In genomic region chr12:116880817-116881324, GRCh38 we compare ENCODE assay signal across 8 cellular contexts. TPM values are rescaled to one million over a fixed set of nuclear protein-coding genes. Genes with fewer than 3 reads are reported as not detected.
DNase-seq lines count a peak whose midpoint lies in the region; ATAC-seq and TF ChIP-seq lines count a peak whose summit lies in the region.

No MANE protein-coding gene starts in this region.

- no peak for TF ChIP-seq CTCF in GM20000 (IDR thresholded peaks at IDR 0.05; ENCODE audit: extremely low read depth, missing control alignments)
- TF ChIP-seq CTCF in WERI-Rb-1 (IDR thresholded peaks at IDR 0.05; ENCODE audit: low read depth, low read length), result 0 out of 2 replicates have a peak, but pooled peaks have one; percentile 9
- TF ChIP-seq CTCF in nephron (IDR thresholded peaks at IDR 0.05; ENCODE audit: unreplicated experiment in 3 of 3), result no peak

- no peaks in the 10 kb centered on the region for H3K9me3 ChIP-seq in WERI-Rb-1 (ENCODE audit: severe bottlenecking)
- H3K9me3 ChIP-seq in esophagus (ENCODE audit: control insufficient read depth in 2 of 2, insufficient read depth in 1 of 2, low read depth in 1 of 2, low read length in 1 of 2), result no peaks in the 10 kb centered on the region

- H3K4me3 ChIP-seq in WERI-Rb-1 (ENCODE audit: low read depth, low read length) (peak overlapping the region; percentile 52), esophagus (ENCODE audit: low read depth in 1 of 2, low read length in 2 of 2) (peak overlapping the region; percentile 25 to 44)

- H3K4me1 Mint-ChIP-seq in nephron, result peaks cover 48% of the 10 kb centered on the region

- H3K4me3 Mint-ChIP-seq in nephron, result peak overlapping the region; percentile 87 to 90 (median 89)

- WGBS in esophagus, 2 donors, result 0 to 1% methylated on average over 58 to 65 of the region's 65 CpGs

- H3K27ac ChIP-seq in WERI-Rb-1, result no peak overlapping the region
- no peak overlapping the region for H3K27ac ChIP-seq in esophagus (ENCODE audit: low read depth in 2 of 2, low read length in 1 of 2)

- H3K27me3 ChIP-seq in WERI-Rb-1 (ENCODE audit: insufficient read depth, low read depth, severe bottlenecking) (peaks cover 40% of the 10 kb centered on the region), esophagus (ENCODE audit: control insufficient read depth in 1 of 2, insufficient read depth in 2 of 2, low read length in 2 of 2) (peaks cover 9 to 13% of the 10 kb centered on the region in 2 donors)

- H3K27me3 Mint-ChIP-seq in nephron (ENCODE audit: low read depth), result peaks cover 90% of the 10 kb centered on the region

- DNase-seq in Caki2 (ENCODE audit: low read depth), result peak; percentile 63
- peak; percentile 85 for DNase-seq in GM20000 (ENCODE audit: low spot score)
- DNase-seq in NAMALWA (ENCODE audit: low spot score), result peak; percentile 86
- DNase-seq in WERI-Rb-1, result peak; percentile 52
- DNase-seq in GOT3 (lab: John Stamatoyannopoulos, UW), result no peak

- in situ Hi-C loops in Caki2 (cut with HindIII; ENCODE audit: low pct_unique_long_range_greater_than_20kb, low sequenced_read_pairs), result no loop called here

- ATAC-seq in HG03565 (IDR thresholded peaks at IDR 0.05; ENCODE audit: unreplicated experiment), result no peak

- H3K9me3 Mint-ChIP-seq in nephron, result no peaks in the 10 kb centered on the region

- peaks cover 11 to 12% of the 10 kb centered on the region in 2 donors for H3K4me1 ChIP-seq in esophagus (ENCODE audit: control insufficient read depth in 2 of 2, insufficient read depth in 2 of 2, low read length in 1 of 2)

- H3K36me3 ChIP-seq in WERI-Rb-1, result no peaks in the 10 kb centered on the region
- H3K36me3 ChIP-seq in esophagus (ENCODE audit: control insufficient read depth in 2 of 2, insufficient read depth in 2 of 2, low read length in 1 of 2), result no peaks in the 10 kb centered on the region

- H3K36me3 Mint-ChIP-seq in nephron (ENCODE audit: low read depth), result no peaks in the 10 kb centered on the region

- H3K27ac Mint-ChIP-seq in nephron, result no peak overlapping the region

RNA-seq across cellular contexts. Expression of gene HRK, which starts 0.4 kb away (rescaled TPM):
- total RNA-seq in Caki2 (2014; rRNA removed; shearing (Covaris generic); ENCODE audit: low replicate concordance), result 0.12 and 0.54 TPM in 2 replicates
- polyA plus RNA-seq in esophagus, result under 1 TPM; 0.18 to 0.20 TPM

RNA-seq across cellular contexts. Expression of gene FBXW8, which starts 29.9 kb away (rescaled TPM):
- total RNA-seq in Caki2 (2014; rRNA removed; shearing (Covaris generic); ENCODE audit: low replicate concordance), result 18.9 and 20.9 TPM in 2 replicates
- polyA plus RNA-seq in esophagus, result 1 to 10 TPM; 2.7 to 3.7 TPM
